In genomic region chr10:65358565-65358964, GRCh38 we compare ENCODE assay signal across 1 cellular context.
TF ChIP-seq lines count a peak whose summit lies in the region.

No MANE protein-coding gene starts in this region.

TF ChIP-seq in HCT116, 20 proteins besides CTCF, POLR2A, EP300 and RAD21 (continued from another document):
- TF ChIP-seq REST (IDR thresholded peaks at IDR 0.05; ENCODE audit: low read depth), result no peak
- TF ChIP-seq SIN3A (IDR thresholded peaks at IDR 0.05; ENCODE audit: low read depth), result no peak
- TF ChIP-seq TCF7L2 (IDR thresholded peaks at IDR 0.05; ENCODE audit: borderline replicate concordance, extremely low read depth, insufficient read depth, insufficient read length), result no peak
- no peak for TF ChIP-seq SRF (IDR thresholded peaks at IDR 0.05; ENCODE audit: low read depth)
- TF ChIP-seq POLR2AphosphoS5 (IDR thresholded peaks at IDR 0.05; ENCODE audit: low read depth, low read length), result no peak
- TF ChIP-seq SP1 (IDR thresholded peaks at IDR 0.05; ENCODE audit: low read depth), result no peak
- TF ChIP-seq ZFX (IDR thresholded peaks at IDR 0.05), result no peak
